ENCODE assay signal across 8 cellular contexts in the genomic region with DNA sequence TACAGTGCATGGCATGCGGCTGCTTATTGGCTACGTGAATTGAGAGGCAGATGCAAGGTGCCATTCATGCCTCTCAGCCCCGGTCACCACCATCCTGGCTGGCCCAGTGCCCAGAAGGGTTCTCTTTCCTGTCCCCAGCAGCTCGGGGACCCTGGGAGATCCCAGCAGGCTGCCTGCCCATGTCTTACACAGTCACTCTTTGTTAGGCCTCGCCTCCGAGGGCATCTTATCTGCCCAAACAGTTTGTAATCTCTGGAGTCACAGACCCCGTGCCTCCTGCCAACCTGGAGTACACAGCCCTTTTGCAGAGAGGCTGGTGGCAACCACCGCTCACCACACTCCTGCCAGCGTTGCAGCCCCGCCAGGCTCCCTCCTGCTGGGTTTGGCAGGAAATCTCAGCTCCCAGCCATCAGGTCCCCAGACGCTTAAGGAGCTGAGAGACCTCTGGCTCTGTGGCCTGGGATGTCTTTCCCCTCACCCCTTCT. TPM values are rescaled to one million over a fixed set of nuclear protein-coding genes. Genes with fewer than 3 reads are reported as not detected.
DNase-seq lines count a peak whose midpoint lies in the region; ATAC-seq and TF ChIP-seq lines count a peak whose summit lies in the region.
"Had no signal": no experiment of that assay in that cellular context is flagged by ENCODE, and none has a peak within 500 bp of the region (broad histone marks: within the 10 kb centered on the region; RNA-seq: fewer than 3 reads in every experiment).

No MANE protein-coding gene starts in this region.

- no peak overlapping the region for H3K9ac ChIP-seq in HCT116 (ENCODE audit: low read length)
- no peak overlapping the region for H3K9ac ChIP-seq in endodermal cell (ENCODE audit: extremely low read depth, low read length, poor library complexity, severe bottlenecking)

- TF ChIP-seq POLR2A in HCT116 (IDR thresholded peaks at IDR 0.05; ENCODE audit: borderline replicate concordance, extremely low read depth, insufficient read depth, insufficient read length): no peak

- CTCF ChIA-PET in HCT116 (lab: Charles Lee): interaction anchor here (2.1 kb wide), 1 partner anchor 15 kb away, joined by 7 read pairs; no protein-coding TSS in a partner anchor

- H4K20me1 ChIP-seq in HCT116 (ENCODE audit: insufficient read depth): no peaks in the 10 kb centered on the region

- peak overlapping the region; percentile 6; the same call in 1 of the 2 replicates for H3K4me2 ChIP-seq in HCT116 (ENCODE audit: low read length)

- H3K4me1 Mint-ChIP-seq in endodermal cell: peaks cover 2% of the 10 kb centered on the region
- peaks cover 43% of the 10 kb centered on the region for H3K4me1 Mint-ChIP-seq in stimulated activated effector memory CD8-positive, alpha-beta T cell treated with anti-CD3 and anti-CD28 coated beads, Interleukin-12 subunit alpha, Interleukin-12 subunit beta, amount 100 ng/mL, for 72 hours

- H3K9me2 ChIP-seq in HCT116 (ENCODE audit: insufficient read depth): no peaks in the 10 kb centered on the region

- intact Hi-C loops in HCT116 (cut with micrococcal nuclease): no loop called here

- no peaks in the 10 kb centered on the region for H3K27me3 Mint-ChIP-seq in endodermal cell (ENCODE audit: insufficient read depth)
- H3K27me3 Mint-ChIP-seq: activated naive CD4-positive, alpha-beta T cell treated with anti-CD3 and anti-CD28 coated beads, Interleukin-2, amount 50 U/mL, for 24 hours had no signal

- TF ChIP-seq CTCF in HCT116 (IDR thresholded peaks at IDR 0.05 in 2 of 3, conservative IDR thresholded peaks at IDR 0.05 in 1 of 3; ENCODE audit: borderline replicate concordance in 1 of 3, insufficient read depth in 1 of 3, low read depth in 2 of 3, low read length in 2 of 3): no peak
- TF ChIP-seq CTCF in endodermal cell (conservative IDR thresholded peaks at IDR 0.05): no peak
- TF ChIP-seq CTCF in GM13976 (IDR thresholded peaks at IDR 0.05; ENCODE audit: borderline replicate concordance, control extremely low read depth, extremely low read depth, insufficient read depth, missing control alignments): no peak

- RAD21 ChIA-PET in HCT116 (lab: Charles Lee; ENCODE audit: low non-redundant PET in 1 of 2, low total read pairs in 2 of 2, uncharacterized antibody in 2 of 2, unreplicated experiment in 2 of 2): interaction anchor here in 1 of 2 experiments (0.6 kb wide), 1 partner anchor 60 kb away, joined by 3 read pairs; no protein-coding TSS in a partner anchor

- no peaks in the 10 kb centered on the region for H3K79me2 ChIP-seq in HCT116 (ENCODE audit: insufficient read depth, low read length)

- H3K9me3 Mint-ChIP-seq in endodermal cell: no peaks in the 10 kb centered on the region
- H3K9me3 Mint-ChIP-seq in stimulated activated effector memory CD8-positive, alpha-beta T cell treated with anti-CD3 and anti-CD28 coated beads, Interleukin-12 subunit alpha, Interleukin-12 subunit beta, amount 100 ng/mL, for 72 hours: no peaks in the 10 kb centered on the region
- H3K9me3 Mint-ChIP-seq: activated naive CD4-positive, alpha-beta T cell treated with anti-CD3 and anti-CD28 coated beads, Interleukin-2, amount 50 U/mL, for 24 hours had no signal

- no peak for TF ChIP-seq RAD21 in HCT116 (IDR thresholded peaks at IDR 0.05; ENCODE audit: low read depth)

- H3K27ac ChIP-seq in HCT116 (ENCODE audit: low read depth, low read length): peak overlapping the region; percentile 64
- peak overlapping the region; percentile 57 for H3K27ac ChIP-seq in endodermal cell (ENCODE audit: low read depth, low read length)

- POLR2A ChIA-PET in HCT116 (lab: Charles Lee): interaction anchor here (1.0 kb wide), 1 partner anchor 13 kb away, joined by 3 read pairs; no protein-coding TSS in a partner anchor

- no TSS peak for BruUV-seq in HCT116 (replicated peaks; lab: Mats Ljungman, UMichigan)

- no peak for DNase-seq in HCT116 (ENCODE audit: low read depth, low spot score)
- DNase-seq in NCI-H69 (lab: John Stamatoyannopoulos, UW): peak; percentile 91
- DNase-seq in endodermal cell: peak; percentile 63
- no peak for DNase-seq in stimulated activated effector memory CD8-positive, alpha-beta T cell treated with anti-CD3 and anti-CD28 coated beads, Interleukin-12 subunit alpha, Interleukin-12 subunit beta, amount 100 ng/mL, for 72 hours (ENCODE audit: low spot score in 2 of 2)
- no peak for DNase-seq in GM13976 (ENCODE audit: low spot score)

- no peaks in the 10 kb centered on the region for H3K9me3 ChIP-seq in HCT116 (ENCODE audit: control insufficient read depth in 1 of 2, insufficient read depth in 1 of 2, low read depth in 1 of 2, low read length in 2 of 2)
- H3K9me3 ChIP-seq in endodermal cell (ENCODE audit: control insufficient read depth, low read length): no peaks in the 10 kb centered on the region

- peaks cover 18 to 23% of the 10 kb centered on the region in 2 experiments; a peak in 3 of 4 replicates for H3K4me1 ChIP-seq in HCT116 (ENCODE audit: control insufficient read depth in 1 of 2, insufficient read depth in 2 of 2, low read length in 2 of 2)
- H3K4me1 ChIP-seq in endodermal cell (ENCODE audit: control insufficient read depth, insufficient read depth, low read length): no peaks in the 10 kb centered on the region

- peaks cover 7 to 15% of the 10 kb centered on the region in 2 experiments; a peak in 3 of 4 replicates for H3K36me3 ChIP-seq in HCT116 (ENCODE audit: control insufficient read depth in 1 of 2, insufficient read depth in 2 of 2, low read length in 2 of 2)
- peaks cover 16% of the 10 kb centered on the region for H3K36me3 ChIP-seq in endodermal cell (ENCODE audit: control insufficient read depth, insufficient read depth, low read length)

- peak; percentile 70 for ATAC-seq in HCT116
- no peak for ATAC-seq in stimulated activated effector memory CD8-positive, alpha-beta T cell treated with anti-CD3 and anti-CD28 coated beads, Interleukin-12 subunit alpha, Interleukin-12 subunit beta, amount 100 ng/mL, for 72 hours
- ATAC-seq in HG03097 (IDR thresholded peaks at IDR 0.05; ENCODE audit: low FRiP score, unreplicated experiment): no peak
- ATAC-seq in HG03108 (IDR thresholded peaks at IDR 0.05; ENCODE audit: unreplicated experiment): no peak

- H3K27me3 ChIP-seq in HCT116 (ENCODE audit: insufficient read depth, low read length): no peaks in the 10 kb centered on the region
- H3K27me3 ChIP-seq in endodermal cell (ENCODE audit: control insufficient read depth, insufficient read depth, low read length, poor library complexity, severe bottlenecking): no peaks in the 10 kb centered on the region

- H3K27ac Mint-ChIP-seq in endodermal cell: no peak overlapping the region
- H3K27ac Mint-ChIP-seq in stimulated activated effector memory CD8-positive, alpha-beta T cell treated with anti-CD3 and anti-CD28 coated beads, Interleukin-12 subunit alpha, Interleukin-12 subunit beta, amount 100 ng/mL, for 72 hours: peak overlapping the region; percentile 81
- H3K27ac Mint-ChIP-seq: activated naive CD4-positive, alpha-beta T cell treated with anti-CD3 and anti-CD28 coated beads, Interleukin-2, amount 50 U/mL, for 24 hours had no signal

- peaks cover 26% of the 10 kb centered on the region for H3K36me3 Mint-ChIP-seq in endodermal cell (ENCODE audit: low read depth)
- peaks cover 77% of the 10 kb centered on the region for H3K36me3 Mint-ChIP-seq in stimulated activated effector memory CD8-positive, alpha-beta T cell treated with anti-CD3 and anti-CD28 coated beads, Interleukin-12 subunit alpha, Interleukin-12 subunit beta, amount 100 ng/mL, for 72 hours

- in situ Hi-C loops in GM13976 (cut with MboI; ENCODE audit: low sequenced_read_pairs, unreplicated experiment): no loop called here

- WGBS in endodermal cell (ENCODE audit: insufficient coverage in 1 of 2, insufficient read length in 1 of 2), 2 experiments: 80 to 81% methylated on average over 10 to 11 of the region's 11 CpGs

- H2AFZ ChIP-seq in HCT116 (ENCODE audit: low read depth, low read length, poor library complexity, severe bottlenecking): no peak overlapping the region

- no peak overlapping the region for H3K4me3 Mint-ChIP-seq in endodermal cell
- no peak overlapping the region for H3K4me3 Mint-ChIP-seq in stimulated activated effector memory CD8-positive, alpha-beta T cell treated with anti-CD3 and anti-CD28 coated beads, Interleukin-12 subunit alpha, Interleukin-12 subunit beta, amount 100 ng/mL, for 72 hours
- H3K4me3 Mint-ChIP-seq: activated naive CD4-positive, alpha-beta T cell treated with anti-CD3 and anti-CD28 coated beads, Interleukin-2, amount 50 U/mL, for 24 hours had no signal

- H3K4me3 ChIP-seq in HCT116 (replicated peaks in 1 of 2; ENCODE audit: low read depth in 1 of 2, low read length in 2 of 2) (no peak overlapping the region), endodermal cell (ENCODE audit: low read length) (no peak overlapping the region)

TF ChIP-seq in HCT116, 20 proteins besides CTCF, POLR2A, EP300 and RAD21:
- TF ChIP-seq EGR1 (IDR thresholded peaks at IDR 0.05; ENCODE audit: low read depth): no peak
- TF ChIP-seq EZH2phosphoT487 (IDR thresholded peaks at IDR 0.05; ENCODE audit: borderline replicate concordance): no peak

RNA-seq across cellular contexts. Expression of a gene that starts 7.0 kb away (rescaled TPM):
- 61.1 TPM for total RNA-seq in HCT116 (2021; ENCODE audit: unreplicated experiment)
- polyA plus RNA-seq in HCT116 (2012): 70.6 and 74.2 TPM in 2 replicates
- total RNA-seq in endodermal cell: 10 to 100 TPM; 19.0 to 22.8 TPM
- 58.2 TPM for polyA plus RNA-seq in endodermal cell (2013, experiment 1 of 2)
- polyA plus RNA-seq in endodermal cell (2013, experiment 2 of 2): 50.8 TPM

RNA-seq across cellular contexts. Expression of a gene that starts 14.9 kb away (rescaled TPM):
- 24.5 TPM for total RNA-seq in HCT116 (2021; ENCODE audit: unreplicated experiment)
- 22.9 and 25.0 TPM in 2 replicates for polyA plus RNA-seq in HCT116 (2012)
- total RNA-seq in endodermal cell: 10 to 100 TPM; 42.3 to 44.2 TPM
- 25.4 TPM for polyA plus RNA-seq in endodermal cell (2013, experiment 1 of 2)
- 26.0 TPM for polyA plus RNA-seq in endodermal cell (2013, experiment 2 of 2)

RNA-seq across cellular contexts. Expression of a gene that starts 30.0 kb away (rescaled TPM):
- total RNA-seq in HCT116 (2021; ENCODE audit: unreplicated experiment) (0.76 TPM), endodermal cell (1 to 10 TPM; 2.2 to 2.4 TPM)
- 2.2 and 3.6 TPM in 2 replicates for polyA plus RNA-seq in HCT116 (2012)
- polyA plus RNA-seq in endodermal cell (2013, experiment 1 of 2): 1.2 TPM
- polyA plus RNA-seq in endodermal cell (2013, experiment 2 of 2): 0.95 TPM

RNA-seq across cellular contexts. Expression of a gene that starts 32.4 kb away (rescaled TPM):
- total RNA-seq in HCT116 (2021; ENCODE audit: unreplicated experiment) (49.4 TPM), endodermal cell (10 to 100 TPM in 1 of 2 donors, 1 to 10 TPM in 1; 8.3 to 12.7 TPM)
- 45.7 and 58.2 TPM in 2 replicates for polyA plus RNA-seq in HCT116 (2012)
- polyA plus RNA-seq in endodermal cell (2013, experiment 1 of 2): 14.6 TPM
- 15.4 TPM for polyA plus RNA-seq in endodermal cell (2013, experiment 2 of 2)

RNA-seq across cellular contexts. Expression of a gene that starts 46.1 kb away (rescaled TPM):
- total RNA-seq in HCT116 (2021; ENCODE audit: unreplicated experiment): 37.6 TPM
- polyA plus RNA-seq in HCT116 (2012): 35.7 and 36.0 TPM in 2 replicates
- 1 to 10 TPM; 6.6 to 9.3 TPM for total RNA-seq in endodermal cell
- polyA plus RNA-seq in endodermal cell (2013, experiment 1 of 2): 3.7 TPM
- 3.3 TPM for polyA plus RNA-seq in endodermal cell (2013, experiment 2 of 2)

Comparison
In these comparisons a context has a peak if more than half of its experiments do, and no peak if none do; other contexts are left out.
1. DNase-seq: peak in NCI-H69 (single experiment) and endodermal cell (single experiment); none in HCT116 (single experiment), stimulated activated effector memory CD8-positive, alpha-beta T cell treated with anti-CD3 and anti-CD28 coated beads, Interleukin-12 subunit alpha, Interleukin-12 subunit beta, amount 100 ng/mL, for 72 hours (0 of 2) and GM13976 (single experiment).